ENCODE assay signal across 1 cellular context in genomic region chr6:28266962-28267694, GRCh38.
A peak's percentile ranks its signal among the peaks of the same experiment; 100 is the strongest.
TF ChIP-seq lines count a peak whose summit lies in the region.

Gene ZSCAN26 (plus strand): TSS chr6:28267143. CDS start chr6:28271920, 4,777 bp downstream.

TF ChIP-seq in K562, 482 proteins besides CTCF, POLR2A, EP300 and RAD21 (continued from another document and continues in another):
- peak; percentile 91 to 92 for TF ChIP-seq UBTF (IDR thresholded peaks at IDR 0.05; ENCODE audit: borderline replicate concordance in 1 of 2, low read depth in 2 of 2, low read length in 2 of 2)
- no peak for TF ChIP-seq FUS (optimal IDR thresholded peaks at IDR 0.05; ENCODE audit: low read depth, low read length)
- TF ChIP-seq STAT5B (CRISPR knock-in tag; IDR thresholded peaks at IDR 0.05) = no peak
- peak; percentile 54 for TF ChIP-seq CCNT2 (IDR thresholded peaks at IDR 0.05; ENCODE audit: borderline replicate concordance, extremely low read depth, insufficient read length, low read depth, low read length)
- TF ChIP-seq MNT (conservative IDR thresholded peaks at IDR 0.05) = peak; percentile 43 to 84; a peak in 3 of 4 replicates
- peak; percentile 92 for TF ChIP-seq SUPT5H (IDR thresholded peaks at IDR 0.05)
- TF ChIP-seq, protein P1, sequence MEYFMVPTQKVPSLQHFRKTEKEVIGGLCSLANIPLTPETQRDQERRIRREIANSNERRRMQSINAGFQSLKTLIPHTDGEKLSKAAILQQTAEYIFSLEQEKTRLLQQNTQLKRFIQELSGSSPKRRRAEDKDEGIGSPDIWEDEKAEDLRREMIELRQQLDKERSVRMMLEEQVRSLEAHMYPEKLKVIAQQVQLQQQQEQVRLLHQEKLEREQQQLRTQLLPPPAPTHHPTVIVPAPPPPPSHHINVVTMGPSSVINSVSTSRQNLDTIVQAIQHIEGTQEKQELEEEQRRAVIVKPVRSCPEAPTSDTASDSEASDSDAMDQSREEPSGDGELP (CRISPR knock-in tag; IDR thresholded peaks at IDR 0.05; ENCODE audit: borderline replicate concordance) = peak; percentile 94
- TF ChIP-seq TAF7 (tag; IDR thresholded peaks at IDR 0.05) = peak; percentile 95
- peak; percentile 99 for TF ChIP-seq NFRKB (IDR thresholded peaks at IDR 0.05; ENCODE audit: low read depth)
- no peak for TF ChIP-seq BRCA1 (IDR thresholded peaks at IDR 0.05)
- TF ChIP-seq BRCA1 (CRISPR knock-in tag; IDR thresholded peaks at IDR 0.05) = no peak
- TF ChIP-seq ERF (CRISPR knock-in tag; IDR thresholded peaks at IDR 0.05) = 0 out of 2 replicates have a peak, but pooled peaks have one; percentile 79
- no peak for TF ChIP-seq BMI1 (IDR thresholded peaks at IDR 0.05; ENCODE audit: low read length)
- TF ChIP-seq DNMT1 (IDR thresholded peaks at IDR 0.05) = no peak
- peak; percentile 86; the same call in 1 of the 2 replicates for TF ChIP-seq THRB (CRISPR knock-in tag; conservative IDR thresholded peaks at IDR 0.05)
- peak; percentile 33; the same call in 1 of the 2 replicates for TF ChIP-seq ESRRA (IDR thresholded peaks at IDR 0.05; ENCODE audit: borderline replicate concordance, low read depth)
- TF ChIP-seq, protein P2, sequence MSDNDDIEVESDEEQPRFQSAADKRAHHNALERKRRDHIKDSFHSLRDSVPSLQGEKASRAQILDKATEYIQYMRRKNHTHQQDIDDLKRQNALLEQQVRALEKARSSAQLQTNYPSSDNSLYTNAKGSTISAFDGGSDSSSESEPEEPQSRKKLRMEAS (CRISPR knock-in tag; IDR thresholded peaks at IDR 0.05) = 0 out of 2 replicates have a peak, but pooled peaks have one; percentile 47
- peak; percentile 54 to 58; a peak in 3 of 4 replicates for TF ChIP-seq MLLT1 (IDR thresholded peaks at IDR 0.05)
- TF ChIP-seq STAG1 (CRISPR knock-in tag; IDR thresholded peaks at IDR 0.05; ENCODE audit: borderline replicate concordance) = no peak
- no peak for TF ChIP-seq NKRF (IDR thresholded peaks at IDR 0.05; ENCODE audit: borderline replicate concordance)
- TF ChIP-seq ZNF212 (CRISPR knock-in tag; IDR thresholded peaks at IDR 0.05) = no peak
- TF ChIP-seq NCOA4 (IDR thresholded peaks at IDR 0.05; ENCODE audit: partially characterized antibody) = peak; percentile 52
- TF ChIP-seq NFIX (CRISPR knock-in tag; IDR thresholded peaks at IDR 0.05; ENCODE audit: low read depth) = no peak
- no peak for TF ChIP-seq HEY1 (CRISPR knock-in tag; IDR thresholded peaks at IDR 0.05; ENCODE audit: borderline replicate concordance)
- TF ChIP-seq ZNF253 (CRISPR knock-in tag; conservative IDR thresholded peaks at IDR 0.05) = no peak
- TF ChIP-seq IFI16 (CRISPR knock-in tag; IDR thresholded peaks at IDR 0.05) = no peak
- TF ChIP-seq ZNF551 (CRISPR knock-in tag; IDR thresholded peaks at IDR 0.05) = no peak
- no peak for TF ChIP-seq CREB5 (CRISPR knock-in tag; IDR thresholded peaks at IDR 0.05)
- TF ChIP-seq RFX5 (IDR thresholded peaks at IDR 0.05; ENCODE audit: low read depth, low read length) = no peak
- no peak; the same call in 1 of the 2 replicates for TF ChIP-seq NCOA1 (IDR thresholded peaks at IDR 0.05; ENCODE audit: low read depth)
- TF ChIP-seq, protein P3, sequence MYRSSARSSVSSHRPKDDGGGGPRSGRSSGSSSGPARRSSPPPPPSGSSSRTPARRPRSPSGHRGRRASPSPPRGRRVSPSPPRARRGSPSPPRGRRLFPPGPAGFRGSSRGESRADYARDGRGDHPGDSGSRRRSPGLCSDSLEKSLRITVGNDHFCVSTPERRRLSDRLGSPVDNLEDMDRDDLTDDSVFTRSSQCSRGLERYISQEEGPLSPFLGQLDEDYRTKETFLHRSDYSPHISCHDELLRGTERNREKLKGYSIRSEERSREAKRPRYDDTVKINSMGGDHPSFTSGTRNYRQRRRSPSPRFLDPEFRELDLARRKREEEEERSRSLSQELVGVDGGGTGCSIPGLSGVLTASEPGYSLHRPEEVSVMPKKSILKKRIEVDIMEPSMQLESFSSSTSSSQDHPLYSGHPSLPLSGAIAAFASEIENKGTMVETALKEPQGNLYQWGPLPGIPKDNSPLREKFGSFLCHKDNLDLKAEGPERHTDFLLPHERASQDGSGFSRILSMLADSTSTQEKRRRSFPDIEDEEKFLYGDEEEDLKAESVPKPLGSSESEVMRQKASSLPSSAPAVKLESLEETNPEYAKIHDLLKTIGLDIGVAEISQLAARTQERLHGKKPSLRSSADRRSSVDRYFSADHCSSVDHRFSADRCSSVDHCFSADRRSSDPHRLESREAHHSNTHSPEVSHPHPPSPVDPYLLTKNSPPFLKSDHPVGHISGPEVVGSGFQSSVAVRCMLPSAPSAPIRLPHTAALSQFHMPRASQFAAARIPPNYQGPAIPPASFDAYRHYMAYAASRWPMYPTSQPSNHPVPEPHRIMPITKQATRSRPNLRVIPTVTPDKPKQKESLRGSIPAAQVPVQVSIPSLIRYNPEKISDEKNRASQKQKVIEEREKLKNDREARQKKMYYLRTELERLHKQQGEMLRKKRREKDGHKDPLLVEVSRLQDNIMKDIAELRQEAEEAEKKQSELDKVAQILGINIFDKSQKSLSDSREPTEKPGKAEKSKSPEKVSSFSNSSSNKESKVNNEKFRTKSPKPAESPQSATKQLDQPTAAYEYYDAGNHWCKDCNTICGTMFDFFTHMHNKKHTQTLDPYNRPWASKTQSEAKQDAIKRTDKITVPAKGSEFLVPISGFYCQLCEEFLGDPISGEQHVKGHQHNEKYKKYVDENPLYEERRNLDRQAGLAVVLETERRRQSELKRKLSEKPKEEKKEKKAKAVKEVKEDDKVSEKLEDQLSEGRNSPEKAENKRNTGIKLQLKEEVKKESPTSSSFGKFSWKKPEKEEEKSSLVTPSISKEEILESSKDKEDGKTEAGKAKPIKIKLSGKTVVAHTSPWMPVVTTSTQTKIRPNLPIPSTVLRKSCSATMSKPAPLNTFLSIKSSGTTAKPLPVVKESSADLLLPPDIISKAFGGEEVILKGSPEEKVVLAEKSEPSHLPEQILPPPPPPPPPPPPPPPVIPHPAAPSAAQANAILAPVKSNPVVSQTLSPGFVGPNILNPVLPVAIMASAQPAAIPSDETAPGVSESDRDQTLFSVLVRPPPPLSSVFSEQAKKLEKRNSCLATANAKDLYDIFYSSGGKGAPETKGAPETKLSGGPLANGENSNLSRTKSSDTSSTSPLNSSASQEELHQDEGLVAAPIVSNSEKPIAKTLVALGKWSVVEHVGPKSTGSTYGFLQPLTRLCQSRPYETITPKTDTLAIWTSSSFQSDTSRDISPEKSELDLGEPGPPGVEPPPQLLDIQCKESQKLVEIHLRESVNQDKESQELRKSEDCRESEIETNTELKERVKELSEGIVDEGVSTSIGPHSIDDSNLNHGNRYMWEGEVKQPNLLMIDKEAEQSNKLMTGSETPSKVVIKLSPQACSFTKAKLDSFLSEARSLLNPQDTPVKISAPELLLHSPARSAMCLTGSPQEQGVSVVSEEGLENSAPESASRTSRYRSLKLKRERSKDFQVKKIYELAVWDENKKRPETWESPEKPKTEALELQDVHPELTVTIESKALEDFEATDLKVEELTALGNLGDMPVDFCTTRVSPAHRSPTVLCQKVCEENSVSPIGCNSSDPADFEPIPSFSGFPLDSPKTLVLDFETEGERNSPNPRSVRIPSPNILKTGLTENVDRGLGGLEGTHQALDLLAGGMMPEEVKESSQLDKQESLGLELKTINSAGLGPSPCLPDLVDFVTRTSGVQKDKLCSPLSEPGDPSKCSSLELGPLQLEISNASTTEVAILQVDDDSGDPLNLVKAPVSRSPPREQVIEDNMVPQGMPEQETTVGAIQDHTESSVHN (IDR thresholded peaks at IDR 0.05; ENCODE audit: borderline replicate concordance in 1 of 2, low read depth in 1 of 2) = peak in 1 of 2 experiments; percentile 50; a peak in 1 of 4 replicates
- no peak for TF ChIP-seq RBM22 (IDR thresholded peaks at IDR 0.05; ENCODE audit: low read depth, low read length, poor library complexity, severe bottlenecking)
- TF ChIP-seq KAT7 (CRISPR knock-in tag; IDR thresholded peaks at IDR 0.05; ENCODE audit: borderline replicate concordance) = peak; percentile 93; the same call in 1 of the 2 replicates
- TF ChIP-seq, protein P4, sequence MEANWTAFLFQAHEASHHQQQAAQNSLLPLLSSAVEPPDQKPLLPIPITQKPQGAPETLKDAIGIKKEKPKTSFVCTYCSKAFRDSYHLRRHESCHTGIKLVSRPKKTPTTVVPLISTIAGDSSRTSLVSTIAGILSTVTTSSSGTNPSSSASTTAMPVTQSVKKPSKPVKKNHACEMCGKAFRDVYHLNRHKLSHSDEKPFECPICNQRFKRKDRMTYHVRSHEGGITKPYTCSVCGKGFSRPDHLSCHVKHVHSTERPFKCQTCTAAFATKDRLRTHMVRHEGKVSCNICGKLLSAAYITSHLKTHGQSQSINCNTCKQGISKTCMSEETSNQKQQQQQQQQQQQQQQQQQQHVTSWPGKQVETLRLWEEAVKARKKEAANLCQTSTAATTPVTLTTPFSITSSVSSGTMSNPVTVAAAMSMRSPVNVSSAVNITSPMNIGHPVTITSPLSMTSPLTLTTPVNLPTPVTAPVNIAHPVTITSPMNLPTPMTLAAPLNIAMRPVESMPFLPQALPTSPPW (CRISPR knock-in tag; IDR thresholded peaks at IDR 0.05) = peak; percentile 57; the same call in 1 of the 2 replicates
- TF ChIP-seq ZNF146 (CRISPR knock-in tag; IDR thresholded peaks at IDR 0.05; ENCODE audit: unreplicated experiment) = no peak
- peak; percentile 54; the same call in 1 of the 2 replicates for TF ChIP-seq BCOR (IDR thresholded peaks at IDR 0.05)
- no peak for TF ChIP-seq PRMT5 (CRISPR knock-in tag; IDR thresholded peaks at IDR 0.05)
